In genomic region chr4:154478128-154478527, GRCh38 we compare ENCODE assay signal across 18 cellular contexts. TPM values are rescaled to one million over a fixed set of nuclear protein-coding genes. Genes with fewer than 3 reads are reported as not detected.
DNase-seq lines count a peak whose midpoint lies in the region; ATAC-seq and TF ChIP-seq lines count a peak whose summit lies in the region.
"Had no signal": no experiment of that assay in that cellular context is flagged by ENCODE, and none has a peak within 500 bp of the region (broad histone marks: within the 10 kb centered on the region; RNA-seq: fewer than 3 reads in every experiment).

No MANE protein-coding gene starts in this region.

- no peak overlapping the region for H3K27ac ChIP-seq in coronary artery
- no peak overlapping the region for H3K27ac ChIP-seq in caudate nucleus (ENCODE audit: low read depth, low read length)
- no peak overlapping the region for H3K27ac ChIP-seq in left lung
- H3K27ac ChIP-seq: RWPE1, sigmoid colon had no signal

- no peak for TF ChIP-seq CTCF in coronary artery (IDR thresholded peaks at IDR 0.05)
- TF ChIP-seq CTCF in left lung (IDR thresholded peaks at IDR 0.05) = no peak

- no peaks in the 10 kb centered on the region for H3K27me3 ChIP-seq in left lung
- H3K27me3 ChIP-seq: sigmoid colon had no signal

- H3K9me3 ChIP-seq in left lung = no peaks in the 10 kb centered on the region
- H3K9me3 ChIP-seq: sigmoid colon had no signal

- intact Hi-C loops in left lung (cut with DNase I) = no loop called here

- ATAC-seq in GM18867 (IDR thresholded peaks at IDR 0.05; ENCODE audit: unreplicated experiment) = peak; percentile 85
- peak; percentile 90 for ATAC-seq in GM21390 (IDR thresholded peaks at IDR 0.05; ENCODE audit: unreplicated experiment)
- peak; percentile 92 for ATAC-seq in HG02884 (IDR thresholded peaks at IDR 0.05; ENCODE audit: unreplicated experiment)
- peak; percentile 68 for ATAC-seq in HG03460 (IDR thresholded peaks at IDR 0.05; ENCODE audit: unreplicated experiment)
- ATAC-seq in left lung = no peak
- ATAC-seq: activated T-helper 17 cell treated with anti-CD3 and anti-CD28 coated beads, Interleukin-2, amount 50 U/mL, for 72 hours had no signal

- no peaks in the 10 kb centered on the region for H3K36me3 ChIP-seq in left lung
- H3K36me3 ChIP-seq: sigmoid colon had no signal

- no peak overlapping the region for H3K4me3 ChIP-seq in coronary artery
- no peak overlapping the region for H3K4me3 ChIP-seq in left lung
- H3K4me3 ChIP-seq: lung, sigmoid colon had no signal

- no peak for DNase-seq in coronary artery (ENCODE audit: low spot score)
- no peak for DNase-seq in caudate nucleus (lab: John Stamatoyannopoulos, UW)
- no peak for DNase-seq in left lung
- DNase-seq in NCI-H446 (lab: John Stamatoyannopoulos, UW) = no peak
- DNase-seq: aorta; DMS 273 treated with DMSO at 0.1 percent for 48 hours; H7; NCI-H1048; NCI-H526; sigmoid colon; stimulated activated naive CD4-positive, alpha-beta T cell treated with Interleukin-2 at 50 U/mL for 16 hours had no signal

- H3K4me1 ChIP-seq in left lung = no peaks in the 10 kb centered on the region

RNA-seq across cellular contexts. Expression of gene DCHS2, which starts 13.5 kb away (rescaled TPM):
- under 1 TPM; 0.12 to 0.13 TPM for total RNA-seq in left lung
- total RNA-seq: activated T-helper 17 cell treated with anti-CD3 and anti-CD28 coated beads, Interleukin-2, amount 50 U/mL, for 72 hours had no signal
